8 cellular contexts compared by ENCODE assay signal in genomic region chr4:55125087-55125721, GRCh38. TPM values are rescaled to one million over a fixed set of nuclear protein-coding genes. Genes with fewer than 3 reads are reported as not detected.
DNase-seq lines count a peak whose midpoint lies in the region; ATAC-seq and TF ChIP-seq lines count a peak whose summit lies in the region.

Gene KDR (minus strand): TSS chr4:55125595. CDS start chr4:55125293, 302 bp downstream.

- CTCF ChIA-PET in Caco-2 (lab: Charles Lee), result no interaction called here

- H3K27ac ChIP-seq in Peyer's patch, result peak within 1 kb of the TSS in 2 of 4 donors; percentile 19 to 26

- no peaks in the 10 kb centered on the region for H3K9me3 Mint-ChIP-seq in Caco-2 (ENCODE audit: unreplicated experiment)

- H3K27me3 ChIP-seq in Peyer's patch (no peaks in the 10 kb centered on the region), neuron (ENCODE audit: insufficient read depth, low read length) (peaks cover 33% of the 10 kb centered on the region), Caco-2 (replicated peaks; ENCODE audit: control insufficient read depth, insufficient read depth, low read length) (no peaks in the 10 kb centered on the region)

- H3K4me1 Mint-ChIP-seq in Caco-2 (ENCODE audit: low read depth, unreplicated experiment), result no peaks in the 10 kb centered on the region

- peak within 1 kb of the TSS in 3 of 4 donors; percentile 14 to 46 (median 36) for H3K4me3 ChIP-seq in Peyer's patch
- H3K4me3 ChIP-seq in fibroblast of pulmonary artery (replicated peaks; ENCODE audit: low read depth, low read length), result peak within 1 kb of the TSS; percentile 92
- H3K4me3 ChIP-seq in neuron (ENCODE audit: low read length), result peak within 1 kb of the TSS; percentile 75
- H3K4me3 ChIP-seq in Caco-2 (ENCODE audit: low read depth, low read length), result no peak within 1 kb of the TSS

- H3K4me3 Mint-ChIP-seq in Caco-2 (ENCODE audit: unreplicated experiment), result no peak within 1 kb of the TSS

- H2AFZ ChIP-seq in neuron (ENCODE audit: low read depth, low read length), result peak within 1 kb of the TSS; percentile 97

- no TSS peak for BruUV-seq in Caco-2 (replicated peaks; lab: Mats Ljungman, UMichigan)

- intact Hi-C loops in Caco-2 (cut with micrococcal nuclease; ENCODE audit: unreplicated experiment), result no loop called here

- no peaks in the 10 kb centered on the region for H3K36me3 ChIP-seq in Peyer's patch
- H3K36me3 ChIP-seq in neuron (ENCODE audit: insufficient read depth, low read length), result no peaks in the 10 kb centered on the region
- H3K36me3 ChIP-seq in Caco-2 (ENCODE audit: control insufficient read depth, insufficient read depth, low read length), result no peaks in the 10 kb centered on the region

- H3K36me3 Mint-ChIP-seq in Caco-2 (ENCODE audit: insufficient read depth, unreplicated experiment), result no peaks in the 10 kb centered on the region

- no peak for ATAC-seq in GM19395 (IDR thresholded peaks at IDR 0.05; ENCODE audit: unreplicated experiment)

- H3K4me1 ChIP-seq in Peyer's patch (no peaks in the 10 kb centered on the region), neuron (ENCODE audit: insufficient read depth, low read length) (peaks cover 12% of the 10 kb centered on the region), Caco-2 (no peaks in the 10 kb centered on the region)

- POLR2A ChIA-PET in Caco-2 (lab: Charles Lee), result no interaction called here

- H3K9me3 ChIP-seq in Peyer's patch (no peaks in the 10 kb centered on the region), neuron (ENCODE audit: low read length) (no peaks in the 10 kb centered on the region), Caco-2 (no peaks in the 10 kb centered on the region; the same call in 1 of the 2 replicates)

- no peak for TF ChIP-seq POLR2A in Peyer's patch (IDR thresholded peaks at IDR 0.05)

- H3K27me3 Mint-ChIP-seq in Caco-2 (ENCODE audit: insufficient read depth, unreplicated experiment), result peaks cover 3% of the 10 kb centered on the region

- TF ChIP-seq CTCF in Peyer's patch (IDR thresholded peaks at IDR 0.05) (no peak), fibroblast of pulmonary artery (IDR thresholded peaks at IDR 0.05; ENCODE audit: low read length, missing control alignments) (no peak), Caco-2 (IDR thresholded peaks at IDR 0.05; ENCODE audit: insufficient read depth in 1 of 2, low read depth in 1 of 2, low read length in 1 of 2, severe bottlenecking in 1 of 2, unreplicated experiment in 1 of 2) (no peak)

- no peak within 1 kb of the TSS for H3K27ac Mint-ChIP-seq in Caco-2 (ENCODE audit: unreplicated experiment)

- DNase-seq in COLO668 (lab: John Stamatoyannopoulos, UW; ENCODE audit: unreplicated experiment) (peak; percentile 52), Peyer's patch (peak in 1 of 3 donors; percentile 40), fibroblast of pulmonary artery (ENCODE audit: low read depth) (peak; percentile 63), H4 (ENCODE audit: low spot score) (no peak), RKO (ENCODE audit: low spot score) (no peak), Caco-2 (no peak)

RNA-seq across cellular contexts. Expression of gene KDR, which starts in this region (rescaled TPM):
- total RNA-seq in Peyer's patch, result 10 to 100 TPM in 1 of 4 donors, 1 to 10 TPM in 3; 5.2 to 24.8 (median 6.2) TPM
- not detected in 2 replicates for total RNA-seq in H4 (2014; rRNA removed; shearing (Covaris generic))
- total RNA-seq in Caco-2 (2022), result not detected in 2 replicates

Comparison
In these comparisons a context has a peak if more than half of its experiments do, and no peak if none do; other contexts are left out.
1. DNase-seq: peak in COLO668 (single experiment) and fibroblast of pulmonary artery (single experiment); none in H4 (single experiment), RKO (single experiment) and Caco-2 (0 of 2).